Comparison of ENCODE assay signal across 1 cellular context in the genomic region with DNA sequence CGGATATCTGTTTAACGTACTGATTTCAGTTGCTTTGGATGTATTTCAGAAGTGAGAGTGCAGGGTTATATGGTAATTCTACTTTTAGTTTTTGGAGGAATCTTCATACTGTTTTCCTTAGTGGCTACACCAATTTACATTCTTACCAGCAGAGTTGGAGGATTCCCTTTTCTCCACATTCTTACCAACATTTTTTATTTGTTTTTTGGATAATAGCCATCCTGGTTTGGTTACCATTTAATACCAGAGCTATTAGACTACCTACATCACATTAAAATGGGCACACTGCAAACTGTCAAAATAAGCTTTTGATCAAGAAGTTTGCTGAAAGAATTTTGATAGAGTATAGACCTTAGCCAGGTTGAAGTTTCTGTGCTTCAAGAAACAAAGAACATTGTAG.
TF ChIP-seq lines count a peak whose summit lies in the region.

No MANE protein-coding gene starts in this region.

TF ChIP-seq in IMR-90, 13 proteins besides CTCF, POLR2A, EP300 and RAD21 (continued from another document):
- no peak for TF ChIP-seq ELK1 (IDR thresholded peaks at IDR 0.05; ENCODE audit: borderline replicate concordance, low read depth, low read length)
- no peak for TF ChIP-seq MAZ (IDR thresholded peaks at IDR 0.05; ENCODE audit: borderline replicate concordance, low read depth, low read length)
- TF ChIP-seq CHD1 (IDR thresholded peaks at IDR 0.05; ENCODE audit: low read depth, low read length), result no peak
- TF ChIP-seq NFE2L2 (IDR thresholded peaks at IDR 0.05; ENCODE audit: low read depth, low read length), result no peak
- no peak for TF ChIP-seq USF2 (IDR thresholded peaks at IDR 0.05; ENCODE audit: low read depth, low read length)
- TF ChIP-seq RCOR1 (IDR thresholded peaks at IDR 0.05; ENCODE audit: insufficient replicate concordance, low read length), result no peak
- TF ChIP-seq MXI1 (IDR thresholded peaks at IDR 0.05; ENCODE audit: borderline replicate concordance, low read depth, low read length), result no peak
- TF ChIP-seq RFX5 (IDR thresholded peaks at IDR 0.05; ENCODE audit: low read depth, low read length), result no peak
- no peak for TF ChIP-seq MAFK (IDR thresholded peaks at IDR 0.05; ENCODE audit: low read depth, low read length)
- TF ChIP-seq SMC3 (IDR thresholded peaks at IDR 0.05; ENCODE audit: low read depth, low read length), result no peak
